In genomic region chr1:86739901-86740507, GRCh38 we compare ENCODE assay signal across 10 cellular contexts. TPM values are rescaled to one million over a fixed set of nuclear protein-coding genes. Genes with fewer than 3 reads are reported as not detected.
DNase-seq lines count a peak whose midpoint lies in the region; ATAC-seq and TF ChIP-seq lines count a peak whose summit lies in the region.
"Had no signal": no experiment of that assay in that cellular context is flagged by ENCODE, and none has a peak within 500 bp of the region (broad histone marks: within the 10 kb centered on the region; RNA-seq: fewer than 3 reads in every experiment).

No MANE protein-coding gene starts in this region.

- intact Hi-C loops in left ventricle myocardium inferior (cut with micrococcal nuclease): no loop called here

- peak; percentile 65 for DNase-seq in DMS53 (lab: John Stamatoyannopoulos, UW)
- no peak for DNase-seq in left ventricle myocardium inferior
- DNase-seq in NCI-H1105 (lab: John Stamatoyannopoulos, UW): no peak
- no peak for DNase-seq in HEK293T (ENCODE audit: extremely low spot score)
- DNase-seq: NCI-H526; stimulated activated CD4-positive, alpha-beta T cell treated with anti-CD3 and anti-CD28 coated beads, Interleukin-4, amount 100 ng/mL, for 1 hour had no signal

- CTCF ChIA-PET in HEK293T (lab: Yijun Ruan, JAX): interaction anchor here (0.7 kb wide), 1 partner anchor 293 kb away, joined by 5 read pairs; no protein-coding TSS in a partner anchor

- POLR2A ChIA-PET in HEK293T (lab: Yijun Ruan, JAX): interaction anchor here (0.9 kb wide), 1 partner anchor 36 kb away, joined by 4 read pairs; the partner anchor contains the start of gene SH3GLB1

- H3K9me3 ChIP-seq in left ventricle myocardium inferior (replicated peaks): no peaks in the 10 kb centered on the region

- H3K36me3 ChIP-seq in left ventricle myocardium inferior: peaks cover 87% of the 10 kb centered on the region

- peak; percentile 55 for ATAC-seq in GM19438 (IDR thresholded peaks at IDR 0.05; ENCODE audit: low read depth, unreplicated experiment)
- ATAC-seq in HG03469 (IDR thresholded peaks at IDR 0.05; ENCODE audit: unreplicated experiment): peak; percentile 73
- no peak for ATAC-seq in GM21367 (IDR thresholded peaks at IDR 0.05; ENCODE audit: unreplicated experiment)
- no peak for ATAC-seq in HG02870 (IDR thresholded peaks at IDR 0.05; ENCODE audit: unreplicated experiment)

- peaks cover 24% of the 10 kb centered on the region for H3K4me1 ChIP-seq in left ventricle myocardium inferior

- TF ChIP-seq CTCF in left ventricle myocardium inferior (IDR thresholded peaks at IDR 0.05; ENCODE audit: borderline replicate concordance): no peak

- peak overlapping the region; percentile 26 for H3K27ac ChIP-seq in left ventricle myocardium inferior (replicated peaks)

- H3K4me3 ChIP-seq in left ventricle myocardium inferior: no peak overlapping the region

- no peaks in the 10 kb centered on the region for H3K27me3 ChIP-seq in left ventricle myocardium inferior (ENCODE audit: low read depth)

TF ChIP-seq in HEK293T, 16 proteins besides CTCF, POLR2A, EP300 and RAD21:
- TF ChIP-seq ARNT (IDR thresholded peaks at IDR 0.05): no peak
- TF ChIP-seq FOXM1 (IDR thresholded peaks at IDR 0.05; ENCODE audit: borderline replicate concordance): no peak
- no peak for TF ChIP-seq NFRKB (IDR thresholded peaks at IDR 0.05)
- no peak for TF ChIP-seq LEF1 (IDR thresholded peaks at IDR 0.05; ENCODE audit: borderline replicate concordance)
- TF ChIP-seq BHLHE40 (IDR thresholded peaks at IDR 0.05; ENCODE audit: borderline replicate concordance): no peak
TF ChIP-seq in HEK293T: peak in this region for 0.

RNA-seq across cellular contexts. Expression of gene SH3GLB1, which starts 35.6 kb away (rescaled TPM):
- total RNA-seq in left ventricle myocardium inferior: 114 TPM

Comparison
In these comparisons a context has a peak if more than half of its experiments do, and no peak if none do; other contexts are left out.
1. ATAC-seq: peak in GM19438 (single experiment) and HG03469 (single experiment); none in GM21367 (single experiment) and HG02870 (single experiment).